In the genomic region with DNA sequence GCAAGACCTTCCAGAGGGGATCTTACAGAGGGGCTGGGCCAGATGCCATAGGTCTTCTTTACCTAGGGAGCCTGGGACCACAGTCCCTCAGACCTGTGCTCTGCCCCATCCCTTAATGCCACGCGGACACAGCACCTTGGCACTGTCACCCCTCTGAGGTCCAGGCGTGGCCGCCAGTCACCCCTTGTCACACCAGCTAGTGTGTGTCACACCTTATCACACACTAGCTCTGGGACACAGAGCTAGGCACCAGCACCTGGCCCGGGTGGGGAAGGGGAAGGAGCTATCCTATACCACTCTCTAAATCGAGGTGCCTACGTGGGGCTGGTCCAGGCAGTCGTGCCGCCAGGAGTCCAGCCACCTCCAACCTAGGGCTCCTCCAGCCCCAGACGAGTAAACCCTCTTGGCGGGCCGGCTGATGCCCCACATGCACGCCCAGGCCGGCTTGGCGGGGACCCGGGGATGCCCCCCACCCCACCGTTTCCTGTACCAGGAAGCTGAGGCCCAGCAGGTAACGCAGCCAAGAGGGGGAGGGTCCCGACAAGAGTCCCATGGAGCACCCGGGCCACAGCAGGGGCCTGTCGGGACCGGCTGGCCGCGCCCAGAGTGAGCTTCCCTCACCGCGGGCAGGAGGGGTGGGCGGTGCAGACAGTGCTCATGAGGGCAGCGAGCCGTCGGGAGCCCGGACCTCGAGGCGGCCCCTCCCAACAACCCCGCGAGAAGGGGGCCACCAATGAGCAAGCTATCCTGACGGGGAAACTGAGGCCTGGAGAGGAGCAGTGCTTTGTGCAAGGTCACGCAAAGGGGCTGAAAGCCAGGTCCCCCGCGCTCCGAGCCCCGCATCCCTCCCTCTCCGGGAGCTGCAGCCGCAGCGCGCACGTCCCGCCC, we compare ENCODE assay signal across 8 cellular contexts. TPM values are rescaled to one million over a fixed set of nuclear protein-coding genes. Genes with fewer than 3 reads are reported as not detected.
DNase-seq lines count a peak whose midpoint lies in the region; ATAC-seq and TF ChIP-seq lines count a peak whose summit lies in the region.

No MANE protein-coding gene starts in this region.

- TF ChIP-seq CTCF in Loucy (conservative IDR thresholded peaks at IDR 0.05; ENCODE audit: low read length) (no peak), foreskin keratinocyte (conservative IDR thresholded peaks at IDR 0.05) (no peak)

- H4K20me1 ChIP-seq in Loucy (ENCODE audit: insufficient read depth, low read length, poor library complexity, severe bottlenecking): no peaks in the 10 kb centered on the region

- no peaks in the 10 kb centered on the region for H3F3A ChIP-seq in Loucy (ENCODE audit: low read depth)

- peaks cover 13% of the 10 kb centered on the region for H3K4me1 ChIP-seq in Loucy (ENCODE audit: insufficient read depth, low read length, poor library complexity, severe bottlenecking)
- peaks cover 19% of the 10 kb centered on the region for H3K4me1 ChIP-seq in foreskin keratinocyte
- H3K4me1 ChIP-seq in trophoblast cell (ENCODE audit: control insufficient read depth in 1 of 2, insufficient read depth in 2 of 2, low read length in 2 of 2): peaks cover 23 to 39% of the 10 kb centered on the region in 2 experiments

- peak overlapping the region; percentile 67 for H2BK120ac ChIP-seq in trophoblast cell (ENCODE audit: insufficient read depth, low read length, poor library complexity)

- peak overlapping the region; percentile 80 for H4K12ac ChIP-seq in trophoblast cell (ENCODE audit: low read depth, low read length)

- H2AFZ ChIP-seq in Loucy (ENCODE audit: low read length) (peak overlapping the region; percentile 87), trophoblast cell (ENCODE audit: insufficient read depth, low read length, poor library complexity) (peak overlapping the region; percentile 90)

- peak overlapping the region; percentile 74 for H3K14ac ChIP-seq in trophoblast cell (ENCODE audit: low read length)

- H2BK12ac ChIP-seq in trophoblast cell (ENCODE audit: low read length): peak overlapping the region; percentile 67

- no peaks in the 10 kb centered on the region for H3K9me2 ChIP-seq in Loucy (replicated peaks; ENCODE audit: low read depth, low read length)

- H3K18ac ChIP-seq in trophoblast cell (ENCODE audit: low read length): peak overlapping the region; percentile 90

- peak overlapping the region; percentile 75 for H2AK5ac ChIP-seq in trophoblast cell (ENCODE audit: low read length)

- H3K79me2 ChIP-seq in Loucy (ENCODE audit: insufficient read depth, low read length) (no peaks in the 10 kb centered on the region), trophoblast cell (ENCODE audit: control insufficient read depth, insufficient read depth, low read length, poor library complexity) (peaks cover 18% of the 10 kb centered on the region)

- H4K8ac ChIP-seq in trophoblast cell (ENCODE audit: low read depth, low read length): peak overlapping the region; percentile 73

- peaks cover 25% of the 10 kb centered on the region for H3K79me1 ChIP-seq in trophoblast cell (ENCODE audit: low read length)

- H4K91ac ChIP-seq in trophoblast cell (ENCODE audit: low read depth, low read length): peak overlapping the region; percentile 78

- H3K23ac ChIP-seq in trophoblast cell (ENCODE audit: low read length): no peak overlapping the region

- H3K4ac ChIP-seq in trophoblast cell (ENCODE audit: low read depth, low read length): peak overlapping the region; percentile 86

- DNase-seq in NCI-H526 (lab: John Stamatoyannopoulos, UW) (peak; percentile 15 to 63), NCI-H526 treated with DMSO at 0.1 percent for 48 hours (lab: John Stamatoyannopoulos, UW) (no peak), activated T-helper 1 cell treated with Interleukin-2 at 50 U/mL for 16 hours (ENCODE audit: low read depth) (peak; percentile 24), foreskin keratinocyte (peak in 1 of 2 donors; percentile 53), trophoblast cell (peak; percentile 31 to 49), MV-4-11 (lab: John Stamatoyannopoulos, UW) (no peak), GOT3 (lab: John Stamatoyannopoulos, UW) (no peak)

- no CpG with 5 or more reads among the region's 47 CpGs for WGBS in trophoblast cell (ENCODE audit: extremely low coverage, insufficient coverage, insufficient read length)

- no peaks in the 10 kb centered on the region for H3K9me3 ChIP-seq in Loucy (ENCODE audit: insufficient read depth, low read depth, low read length)
- H3K9me3 ChIP-seq in trophoblast cell (ENCODE audit: insufficient read depth, low read depth, low read length): no peaks in the 10 kb centered on the region

- peak overlapping the region; percentile 76 for H3K4me3 ChIP-seq in Loucy (ENCODE audit: low read length, poor library complexity, severe bottlenecking)
- peak overlapping the region; percentile 92 for H3K4me3 ChIP-seq in trophoblast cell (ENCODE audit: low read depth, low read length)

- H3K27ac ChIP-seq in foreskin keratinocyte (peak overlapping the region; percentile 65), trophoblast cell (ENCODE audit: low read depth, low read length) (peak overlapping the region; percentile 89)

- H3K27me3 ChIP-seq in Loucy (ENCODE audit: insufficient read depth, low read length, poor library complexity, severe bottlenecking): no peaks in the 10 kb centered on the region
- H3K27me3 ChIP-seq in foreskin keratinocyte: no peaks in the 10 kb centered on the region
- no peaks in the 10 kb centered on the region for H3K27me3 ChIP-seq in trophoblast cell (ENCODE audit: insufficient read depth, low read length)

- H3K4me2 ChIP-seq in Loucy (ENCODE audit: low read depth, low read length, poor library complexity, severe bottlenecking) (peak overlapping the region; percentile 74), trophoblast cell (ENCODE audit: low read length) (peak overlapping the region; percentile 84)

- H3K9ac ChIP-seq in Loucy (ENCODE audit: low read depth, low read length, poor library complexity, severe bottlenecking): peak overlapping the region; percentile 65
- peak overlapping the region; percentile 82 for H3K9ac ChIP-seq in trophoblast cell (ENCODE audit: low read length)

- ATAC-seq in foreskin keratinocyte: peak; percentile 42

- H3K36me3 ChIP-seq in Loucy (ENCODE audit: insufficient read depth, low read length): no peaks in the 10 kb centered on the region
- no peaks in the 10 kb centered on the region for H3K36me3 ChIP-seq in trophoblast cell (ENCODE audit: control insufficient read depth in 1 of 2, insufficient read depth in 2 of 2, low read length in 2 of 2)

- peak overlapping the region; percentile 82 for H2BK5ac ChIP-seq in trophoblast cell (ENCODE audit: low read depth, low read length, poor library complexity)

RNA-seq across cellular contexts. Expression of a gene that starts 0.6 kb away (rescaled TPM):
- 37.0 and 39.3 TPM in 2 replicates for total RNA-seq in foreskin keratinocyte
- 12.9 and 15.6 TPM in 2 replicates for polyA plus RNA-seq in foreskin keratinocyte
- 34.0 and 35.3 TPM in 2 replicates for polyA plus RNA-seq in trophoblast cell (2013)

Comparison
In these comparisons a context has a peak if more than half of its experiments do, and no peak if none do; other contexts are left out.
1. DNase-seq: peak in NCI-H526 (2 of 2), activated T-helper 1 cell treated with Interleukin-2 at 50 U/mL for 16 hours (single experiment) and trophoblast cell (2 of 2); none in NCI-H526 treated with DMSO at 0.1 percent for 48 hours (single experiment), MV-4-11 (single experiment) and GOT3 (single experiment).